20 cellular contexts compared by ENCODE assay signal in genomic region chr19:56597696-56598095, GRCh38. TPM values are rescaled to one million over a fixed set of nuclear protein-coding genes. Genes with fewer than 3 reads are reported as not detected.
A peak's percentile ranks its signal among the peaks of the same experiment; 100 is the strongest.
DNase-seq lines count a peak whose midpoint lies in the region; ATAC-seq and TF ChIP-seq lines count a peak whose summit lies in the region.
"Had no signal": no experiment of that assay in that cellular context is flagged by ENCODE, and none has a peak within 500 bp of the region (broad histone marks: within the 10 kb centered on the region; RNA-seq: fewer than 3 reads in every experiment).

No MANE protein-coding gene starts in this region.

- H3K9ac ChIP-seq in subcutaneous abdominal adipose tissue (ENCODE audit: low read length in 5 of 5) (no peak overlapping the region), neural progenitor cell (no peak overlapping the region), mesendoderm (ENCODE audit: low read length) (no peak overlapping the region)
- H3K9ac ChIP-seq: BLaER1 had no signal

- H3K4me3 ChIP-seq in astrocyte of the spinal cord (ENCODE audit: low read depth, low read length) (no peak overlapping the region), subcutaneous abdominal adipose tissue (ENCODE audit: low read depth in 1 of 5, low read length in 5 of 5) (no peak overlapping the region), neural progenitor cell (no peak overlapping the region), mesendoderm (ENCODE audit: low read length) (no peak overlapping the region)
- H3K4me3 ChIP-seq: GM12878 had no signal

- no peak overlapping the region for H4K5ac ChIP-seq in mesendoderm (ENCODE audit: low read length)

- no peak overlapping the region for H2BK15ac ChIP-seq in mesendoderm (replicated peaks; ENCODE audit: low read depth)

- H4K20me1 ChIP-seq in neural progenitor cell (ENCODE audit: low read depth) = no peaks in the 10 kb centered on the region

- H3K4me1 Mint-ChIP-seq in natural killer cell (peaks cover 19 to 44% of the 10 kb centered on the region in 2 donors), nephron (peaks cover 11% of the 10 kb centered on the region), neural progenitor cell (peaks cover 8% of the 10 kb centered on the region)
- peaks cover 16 to 23% of the 10 kb centered on the region in 2 donors for H3K4me1 Mint-ChIP-seq in natural killer cell treated with Interleukin-12 subunit alpha and Interleukin-12 subunit beta and Interleukin-15 and Interleukin-18, amount 100 ng/mL, for 72 hours (ENCODE audit: low read depth in 2 of 2)

- peaks cover 28% of the 10 kb centered on the region for H3K79me1 ChIP-seq in mesendoderm (ENCODE audit: low read length)

- no peak overlapping the region for H2AK5ac ChIP-seq in mesendoderm (ENCODE audit: low read length)

- in situ Hi-C loops in astrocyte of the spinal cord (cut with HindIII; ENCODE audit: low sequenced_read_pairs) = no loop called here

- TF ChIP-seq CTCF in natural killer cell (IDR thresholded peaks at IDR 0.05) (no peak), astrocyte of the spinal cord (IDR thresholded peaks at IDR 0.05; ENCODE audit: low read depth, low read length) (no peak), nephron (IDR thresholded peaks at IDR 0.05; ENCODE audit: unreplicated experiment in 3 of 3) (no peak), neural progenitor cell (IDR thresholded peaks at IDR 0.05) (no peak), RWPE1 (conservative IDR thresholded peaks at IDR 0.05; ENCODE audit: low read depth) (no peak)

- peak overlapping the region in 1 of 2 donors; percentile 18 for H3K27ac Mint-ChIP-seq in natural killer cell
- H3K27ac Mint-ChIP-seq in natural killer cell treated with Interleukin-12 subunit alpha and Interleukin-12 subunit beta and Interleukin-15 and Interleukin-18, amount 100 ng/mL, for 72 hours = peak overlapping the region in 1 of 2 donors; percentile 19
- no peak overlapping the region for H3K27ac Mint-ChIP-seq in nephron
- no peak overlapping the region for H3K27ac Mint-ChIP-seq in neural progenitor cell
- H3K27ac Mint-ChIP-seq: CD8-positive, alpha-beta T cell had no signal

- H3K36me3 Mint-ChIP-seq in natural killer cell = peaks cover 10% of the 10 kb centered on the region
- peaks cover 28% of the 10 kb centered on the region for H3K36me3 Mint-ChIP-seq in natural killer cell treated with Interleukin-12 subunit alpha and Interleukin-12 subunit beta and Interleukin-15 and Interleukin-18, amount 100 ng/mL, for 72 hours
- H3K36me3 Mint-ChIP-seq in nephron (ENCODE audit: low read depth) = peaks cover 78% of the 10 kb centered on the region
- H3K36me3 Mint-ChIP-seq in neural progenitor cell = peaks cover 64% of the 10 kb centered on the region

- no peak overlapping the region for H2AFZ ChIP-seq in neural progenitor cell (replicated peaks)

- no peak overlapping the region for H3K18ac ChIP-seq in mesendoderm (ENCODE audit: low read length)

- peak overlapping the region; percentile 75 for H3K27ac ChIP-seq in subcutaneous abdominal adipose tissue (ENCODE audit: low read depth, low read length)
- no peak overlapping the region for H3K27ac ChIP-seq in neural progenitor cell
- no peak overlapping the region for H3K27ac ChIP-seq in mesendoderm (ENCODE audit: low read depth, low read length)
- no peak overlapping the region for H3K27ac ChIP-seq in RWPE1
- H3K27ac ChIP-seq: BLaER1 had no signal

- H2BK5ac ChIP-seq in mesendoderm (ENCODE audit: low read length) = no peak overlapping the region

- H3K36me3 ChIP-seq in subcutaneous abdominal adipose tissue (ENCODE audit: control insufficient read depth in 5 of 5, insufficient read depth in 5 of 5, low read length in 5 of 5) (peaks cover 10 to 22% (median 18%) of the 10 kb centered on the region in 5 donors), neural progenitor cell (peaks cover 15% of the 10 kb centered on the region), mesendoderm (ENCODE audit: control insufficient read depth, insufficient read depth, low read length) (peaks cover 2% of the 10 kb centered on the region)

- POLR2A ChIA-PET in RWPE1 (lab: Yijun Ruan, JAX; ENCODE audit: low non-redundant PET) = no interaction called here

- no peak overlapping the region for H2BK120ac ChIP-seq in mesendoderm (ENCODE audit: low read depth, low read length)

- H3K9me3 ChIP-seq in subcutaneous abdominal adipose tissue (ENCODE audit: control insufficient read depth in 5 of 5, low read length in 5 of 5) (peaks cover 0 to 23% (median under 1%) of the 10 kb centered on the region in 5 donors), neural progenitor cell (ENCODE audit: low read depth) (no peaks in the 10 kb centered on the region)

- intact Hi-C loops in natural killer cell (cut with micrococcal nuclease) = no loop called here

- H3K4me1 ChIP-seq in subcutaneous abdominal adipose tissue (ENCODE audit: control insufficient read depth in 5 of 5, insufficient read depth in 5 of 5, low read length in 5 of 5) = peaks cover 6 to 26% (median 19%) of the 10 kb centered on the region in 5 donors
- H3K4me1 ChIP-seq in neural progenitor cell = peaks cover 3% of the 10 kb centered on the region
- H3K4me1 ChIP-seq in mesendoderm (ENCODE audit: control insufficient read depth, low read depth, low read length) = peaks cover 2% of the 10 kb centered on the region

- H4K8ac ChIP-seq in mesendoderm (ENCODE audit: low read depth, low read length) = no peak overlapping the region

- no peaks in the 10 kb centered on the region for H3F3A ChIP-seq in neural progenitor cell (ENCODE audit: low read depth)

- H3K4me3 Mint-ChIP-seq in natural killer cell (peak overlapping the region; percentile 28), nephron (peak overlapping the region; percentile 14 to 55 (median 54)), neural progenitor cell (no peak overlapping the region)
- no peak overlapping the region for H3K4me3 Mint-ChIP-seq in natural killer cell treated with Interleukin-12 subunit alpha and Interleukin-12 subunit beta and Interleukin-15 and Interleukin-18, amount 100 ng/mL, for 72 hours
- H3K4me3 Mint-ChIP-seq: CD8-positive, alpha-beta T cell had no signal

- H3K4ac ChIP-seq in mesendoderm (ENCODE audit: low read depth, low read length) = no peak overlapping the region

- H3K23ac ChIP-seq in mesendoderm (ENCODE audit: low read length) = no peak overlapping the region

- H3K4me2 ChIP-seq in neural progenitor cell (no peak overlapping the region), mesendoderm (ENCODE audit: low read length) (no peak overlapping the region)
- H3K4me2 ChIP-seq: BLaER1 had no signal

- ATAC-seq in natural killer cell = no peak
- ATAC-seq in natural killer cell treated with Interleukin-12 subunit alpha and Interleukin-12 subunit beta and Interleukin-15 and Interleukin-18, amount 100 ng/mL, for 72 hours = no peak
- ATAC-seq: CD8-positive, alpha-beta T cell; GM12878; Right ventricle myocardium inferior had no signal

- WGBS in mesendoderm (ENCODE audit: extremely low coverage, insufficient coverage, low lambda C conversion rate) = no CpG with 5 or more reads among the region's 4 CpGs

- CTCF ChIA-PET in RWPE1 (lab: Yijun Ruan, JAX) = no interaction called here

- H3K9me3 Mint-ChIP-seq in natural killer cell (peaks cover under 1% of the 10 kb centered on the region in 2 donors), nephron (peaks cover 69% of the 10 kb centered on the region), neural progenitor cell (peaks cover 83% of the 10 kb centered on the region)
- peaks cover 20% of the 10 kb centered on the region for H3K9me3 Mint-ChIP-seq in natural killer cell treated with Interleukin-12 subunit alpha and Interleukin-12 subunit beta and Interleukin-15 and Interleukin-18, amount 100 ng/mL, for 72 hours

- H3K79me2 ChIP-seq in neural progenitor cell (ENCODE audit: low read depth) (peaks cover 68% of the 10 kb centered on the region), mesendoderm (ENCODE audit: control insufficient read depth, insufficient read depth, low read length) (peaks cover 15% of the 10 kb centered on the region)

- peaks cover 0 to 3% of the 10 kb centered on the region in 2 donors for H3K27me3 Mint-ChIP-seq in natural killer cell (ENCODE audit: low read depth in 2 of 2)
- no peaks in the 10 kb centered on the region for H3K27me3 Mint-ChIP-seq in natural killer cell treated with Interleukin-12 subunit alpha and Interleukin-12 subunit beta and Interleukin-15 and Interleukin-18, amount 100 ng/mL, for 72 hours
- no peaks in the 10 kb centered on the region for H3K27me3 Mint-ChIP-seq in nephron (ENCODE audit: low read depth)
- peaks cover 9% of the 10 kb centered on the region for H3K27me3 Mint-ChIP-seq in neural progenitor cell (ENCODE audit: insufficient read depth, low read depth)

- H3K27me3 ChIP-seq in subcutaneous abdominal adipose tissue (ENCODE audit: control insufficient read depth in 5 of 5, insufficient read depth in 4 of 5, low read length in 5 of 5) = no peaks in the 10 kb centered on the region
- H3K27me3 ChIP-seq in neural progenitor cell = no peaks in the 10 kb centered on the region
- H3K27me3 ChIP-seq in mesendoderm (ENCODE audit: insufficient read depth, low read length, poor library complexity) = no peaks in the 10 kb centered on the region
- H3K27me3 ChIP-seq: BLaER1 had no signal

- no peak overlapping the region for H3K56ac ChIP-seq in mesendoderm (ENCODE audit: low read length)

- DNase-seq in natural killer cell = no peak
- DNase-seq in natural killer cell treated with Interleukin-12 subunit alpha and Interleukin-12 subunit beta and Interleukin-15 and Interleukin-18, amount 100 ng/mL, for 72 hours (ENCODE audit: low spot score) = no peak
- peak; percentile 23 for DNase-seq in astrocyte of the spinal cord (ENCODE audit: low read depth, low spot score)
- DNase-seq in neural progenitor cell (ENCODE audit: low spot score) = no peak
- no peak for DNase-seq in mesendoderm
- DNase-seq in RWPE1 (ENCODE audit: low spot score) = no peak
- DNase-seq: 8988T; CD8-positive, alpha-beta T cell; GOT3; KG1; MM.1S; NCI-H1092 treated with DMSO at 0.1 percent for 48 hours; NCI-H2107; NCI-H2227 treated with DMSO at 0.1 percent for 48 hours; NCI-H524 had no signal

RNA-seq across cellular contexts. Expression of gene ZNF71, which starts 2.6 kb away (rescaled TPM):
- total RNA-seq in natural killer cell = 1 to 10 TPM; 5.0 to 7.4 (median 7.2) TPM
- total RNA-seq in natural killer cell treated with Interleukin-12 subunit alpha and Interleukin-12 subunit beta and Interleukin-15 and Interleukin-18, amount 100 ng/mL, for 72 hours = 1 to 10 TPM; 4.8 to 8.5 TPM
- 9.3 and 16.2 TPM in 2 replicates for total RNA-seq in neural progenitor cell (ENCODE audit: low replicate concordance)
- 6.2 TPM for polyA plus RNA-seq in mesendoderm (2013, experiment 1 of 2)
- polyA plus RNA-seq in mesendoderm (2013, experiment 2 of 2) = 6.3 TPM

RNA-seq across cellular contexts. Expression of gene ZNF470, which starts 30.4 kb away (rescaled TPM):
- total RNA-seq in natural killer cell (1 to 10 TPM; 2.0 to 2.3 (median 2.1) TPM), neural progenitor cell (ENCODE audit: low replicate concordance) (6.5 and 6.7 TPM in 2 replicates)
- 1 to 10 TPM; 2.3 to 6.7 TPM for total RNA-seq in natural killer cell treated with Interleukin-12 subunit alpha and Interleukin-12 subunit beta and Interleukin-15 and Interleukin-18, amount 100 ng/mL, for 72 hours
- 4.7 TPM for polyA plus RNA-seq in mesendoderm (2013, experiment 1 of 2)
- polyA plus RNA-seq in mesendoderm (2013, experiment 2 of 2) = 4.6 TPM

RNA-seq across cellular contexts. Expression of gene SMIM17, which starts 45.3 kb away (rescaled TPM):
- total RNA-seq in natural killer cell (under 1 TPM in 1 of 3 donors, not detected in 2; 0.24 TPM), neural progenitor cell (ENCODE audit: low replicate concordance) (2.1 and 2.4 TPM in 2 replicates)
- total RNA-seq in natural killer cell treated with Interleukin-12 subunit alpha and Interleukin-12 subunit beta and Interleukin-15 and Interleukin-18, amount 100 ng/mL, for 72 hours = not detected
- polyA plus RNA-seq in mesendoderm (2013, experiment 1 of 2) = 0.06 TPM
- not detected for polyA plus RNA-seq in mesendoderm (2013, experiment 2 of 2)
- total RNA-seq: CD8-positive, alpha-beta T cell; Right ventricle myocardium inferior had no signal

RNA-seq across cellular contexts. Expression of gene ZFP28, which starts 58.9 kb away (rescaled TPM):
- total RNA-seq in natural killer cell (1 to 10 TPM; 2.5 to 5.0 (median 4.2) TPM), neural progenitor cell (ENCODE audit: low replicate concordance) (11.2 and 11.9 TPM in 2 replicates)
- 1 to 10 TPM in 1 of 2 donors, under 1 TPM in 1; 0.64 to 3.5 TPM for total RNA-seq in natural killer cell treated with Interleukin-12 subunit alpha and Interleukin-12 subunit beta and Interleukin-15 and Interleukin-18, amount 100 ng/mL, for 72 hours
- polyA plus RNA-seq in mesendoderm (2013, experiment 1 of 2) = 5.8 TPM
- 5.9 TPM for polyA plus RNA-seq in mesendoderm (2013, experiment 2 of 2)

Comparison
In these comparisons a context has a peak if more than half of its experiments do, and no peak if none do; other contexts are left out.
1. H3K4me3 Mint-ChIP-seq: peak in natural killer cell (single experiment) and nephron (3 of 3); none in natural killer cell treated with Interleukin-12 subunit alpha and Interleukin-12 subunit beta and Interleukin-15 and Interleukin-18, amount 100 ng/mL, for 72 hours (single experiment) and neural progenitor cell (single experiment).